8 cellular contexts compared by ENCODE assay signal in the genomic region with DNA sequence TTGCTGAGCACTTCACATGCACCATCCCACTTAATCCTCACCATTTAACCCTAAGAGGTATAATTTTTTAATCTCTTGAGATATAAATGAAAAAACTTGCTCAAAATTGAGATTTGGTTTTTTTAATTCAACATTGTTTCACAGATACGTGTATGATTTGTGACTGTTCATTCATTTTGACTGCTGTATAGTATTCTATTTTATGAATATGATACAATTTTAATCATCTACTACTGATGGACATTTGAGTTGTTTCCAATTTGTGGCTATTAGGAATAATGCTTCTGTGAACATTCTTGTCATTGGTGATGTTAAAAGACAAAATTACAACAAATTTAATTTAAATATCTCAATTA. TPM values are rescaled to one million over a fixed set of nuclear protein-coding genes. Genes with fewer than 3 reads are reported as not detected.
DNase-seq lines count a peak whose midpoint lies in the region; ATAC-seq and TF ChIP-seq lines count a peak whose summit lies in the region.

No MANE protein-coding gene starts in this region.

- peaks cover 19% of the 10 kb centered on the region for H3K36me3 Mint-ChIP-seq in CD8-positive, alpha-beta T cell

- H3K4me1 Mint-ChIP-seq in CD8-positive, alpha-beta T cell (ENCODE audit: low read depth), result peaks cover 38% of the 10 kb centered on the region

- WGBS in neuronal stem cell (ENCODE audit: extremely low coverage in 2 of 2, insufficient read length in 2 of 2, insufficient replicate concordance in 1 of 2), 2 donors, result no CpG with 5 or more reads among the region's 1 CpG

- H3K9ac ChIP-seq in MM.1S (ENCODE audit: low read length), result no peak overlapping the region
- H3K9ac ChIP-seq in neuronal stem cell (ENCODE audit: low read depth, low read length, poor library complexity), result no peak overlapping the region

- CTCF ChIA-PET in CD8-positive, alpha-beta T cell (lab: Charles Lee), result no interaction called here

- H3K27me3 ChIP-seq in CD8-positive, alpha-beta T cell (ENCODE audit: insufficient read depth, low read length), result no peaks in the 10 kb centered on the region
- H3K27me3 ChIP-seq in MM.1S (replicated peaks; ENCODE audit: insufficient read depth, low read length) (no peaks in the 10 kb centered on the region), neuronal stem cell (ENCODE audit: control insufficient read depth in 3 of 3, insufficient read depth in 3 of 3, low read depth in 1 of 3, low read length in 3 of 3) (no peaks in the 10 kb centered on the region), Peyer's patch (no peaks in the 10 kb centered on the region)
- no peaks in the 10 kb centered on the region for H3K27me3 ChIP-seq in effector memory CD4-positive, alpha-beta T cell (replicated peaks; ENCODE audit: control insufficient read depth, insufficient read depth, low read length, poor library complexity, severe bottlenecking)

- H2AK5ac ChIP-seq in neuronal stem cell (ENCODE audit: low read depth, low read length), result no peak overlapping the region

- H3K4me2 ChIP-seq in MM.1S (ENCODE audit: low read depth, low read length) (peak overlapping the region; percentile 70; the same call in 1 of the 2 replicates), neuronal stem cell (ENCODE audit: insufficient read depth, low read length, poor library complexity, severe bottlenecking) (no peak overlapping the region)

- no peaks in the 10 kb centered on the region for H3K36me3 ChIP-seq in CD8-positive, alpha-beta T cell (ENCODE audit: insufficient read depth, low read length)
- H3K36me3 ChIP-seq in MM.1S (replicated peaks; ENCODE audit: insufficient read depth, low read length), result no peaks in the 10 kb centered on the region
- no peaks in the 10 kb centered on the region for H3K36me3 ChIP-seq in effector memory CD4-positive, alpha-beta T cell (ENCODE audit: control insufficient read depth, insufficient read depth, low read length)
- H3K36me3 ChIP-seq in neuronal stem cell (replicated peaks in 1 of 2; ENCODE audit: control insufficient read depth in 2 of 2, insufficient read depth in 2 of 2, low read length in 2 of 2), result peaks cover 0 to 17% of the 10 kb centered on the region in 2 donors
- H3K36me3 ChIP-seq in Peyer's patch, result no peaks in the 10 kb centered on the region

- intact Hi-C loops in CD8-positive, alpha-beta T cell (cut with DNase I, micrococcal nuclease), result loop anchor here (1.0 to 5.0 kb wide), 7 partner anchors 47 to 900 kb away; partner anchors contain the start of genes AGO3 (in 2 of the 2), AGO1 (in 1 of the 2), KIAA0319L (in 1 of the 2) and NCDN (in 1 of the 2)

- no peak overlapping the region for H2BK15ac ChIP-seq in neuronal stem cell (ENCODE audit: low read length)

- no peak for ATAC-seq in CD8-positive, alpha-beta T cell

- H2AFZ ChIP-seq in MM.1S (ENCODE audit: low read length), result peak overlapping the region; percentile 99
- peak overlapping the region; percentile 50 for H2AFZ ChIP-seq in neuronal stem cell (ENCODE audit: low read length)

- no peaks in the 10 kb centered on the region for H3K9me3 ChIP-seq in CD8-positive, alpha-beta T cell (ENCODE audit: low read length)
- H3K9me3 ChIP-seq in MM.1S (replicated peaks; ENCODE audit: insufficient read depth, low read length), result no peaks in the 10 kb centered on the region
- H3K9me3 ChIP-seq in effector memory CD4-positive, alpha-beta T cell (ENCODE audit: control insufficient read depth, low read length), result no peaks in the 10 kb centered on the region
- peaks cover 4 to 14% of the 10 kb centered on the region in 2 donors for H3K9me3 ChIP-seq in neuronal stem cell (replicated peaks in 1 of 2; ENCODE audit: control insufficient read depth in 2 of 2, insufficient read depth in 1 of 2, low read depth in 1 of 2, low read length in 2 of 2)
- no peaks in the 10 kb centered on the region for H3K9me3 ChIP-seq in Peyer's patch

- H3K14ac ChIP-seq in neuronal stem cell (ENCODE audit: low read length), result no peak overlapping the region

- no peak overlapping the region for H3K4ac ChIP-seq in neuronal stem cell (ENCODE audit: low read length)

- no peak overlapping the region for H3K4me3 ChIP-seq in CD8-positive, alpha-beta T cell (ENCODE audit: low read depth, low read length)
- peak overlapping the region; percentile 99 for H3K4me3 ChIP-seq in MM.1S (ENCODE audit: low read length)
- H3K4me3 ChIP-seq in effector memory CD4-positive, alpha-beta T cell (ENCODE audit: insufficient read depth, low read depth, low read length, poor library complexity, severe bottlenecking), result peak overlapping the region; percentile 74
- peak overlapping the region in 1 of 2 donors; percentile 73 for H3K4me3 ChIP-seq in neuronal stem cell (ENCODE audit: low read length in 2 of 2)
- peak overlapping the region in 1 of 4 donors; percentile 75 for H3K4me3 ChIP-seq in Peyer's patch

- H3K23ac ChIP-seq in neuronal stem cell (ENCODE audit: low read depth, low read length, poor library complexity), result no peak overlapping the region

- peaks cover 5% of the 10 kb centered on the region for H3F3A ChIP-seq in MM.1S (ENCODE audit: insufficient read depth, low read length)

- no peak overlapping the region for H3K27ac ChIP-seq in CD8-positive, alpha-beta T cell (ENCODE audit: low read depth, low read length)
- H3K27ac ChIP-seq in MM.1S (ENCODE audit: low read length) (no peak overlapping the region), neuronal stem cell (replicated peaks; ENCODE audit: low read length) (no peak overlapping the region), Peyer's patch (peak overlapping the region in 1 of 4 donors; percentile 93)
- no peak overlapping the region for H3K27ac ChIP-seq in effector memory CD4-positive, alpha-beta T cell (ENCODE audit: insufficient read depth, low read length, poor library complexity, severe bottlenecking)

- H2BK120ac ChIP-seq in neuronal stem cell (ENCODE audit: low read depth, low read length), result no peak overlapping the region

- no peaks in the 10 kb centered on the region for H3K9me2 ChIP-seq in MM.1S (replicated peaks; ENCODE audit: insufficient read depth, low read length)

- no peak for DNase-seq in CD8-positive, alpha-beta T cell
- DNase-seq in MM.1S (no peak), neuronal stem cell (ENCODE audit: low spot score) (no peak), Peyer's patch (no peak), NCI-H510A treated with DMSO at 0.1 percent for 48 hours (lab: John Stamatoyannopoulos, UW) (no peak), anterior cingulate cortex (lab: John Stamatoyannopoulos, UW) (no peak), NCI-H2227 (lab: John Stamatoyannopoulos, UW; ENCODE audit: unreplicated experiment) (no peak)
- no peak for DNase-seq in effector memory CD4-positive, alpha-beta T cell

- H3K18ac ChIP-seq in neuronal stem cell (ENCODE audit: low read length), result no peak overlapping the region

- no peaks in the 10 kb centered on the region for H3K27me3 Mint-ChIP-seq in CD8-positive, alpha-beta T cell (ENCODE audit: low read depth)

- H4K20me1 ChIP-seq in MM.1S (ENCODE audit: insufficient read depth, low read length), result no peaks in the 10 kb centered on the region

- no peak overlapping the region for H3K27ac Mint-ChIP-seq in CD8-positive, alpha-beta T cell

- peak overlapping the region; percentile 99 for H3K4me3 Mint-ChIP-seq in CD8-positive, alpha-beta T cell

- no peak overlapping the region for H4K91ac ChIP-seq in neuronal stem cell (ENCODE audit: low read depth, low read length, poor library complexity)

- peaks cover 26% of the 10 kb centered on the region for H3K79me2 ChIP-seq in MM.1S (ENCODE audit: low read length)

- peaks cover 25% of the 10 kb centered on the region for H3K4me1 ChIP-seq in CD8-positive, alpha-beta T cell (ENCODE audit: insufficient read depth, low read length)
- no peaks in the 10 kb centered on the region; the same call in 1 of the 2 replicates for H3K4me1 ChIP-seq in MM.1S (ENCODE audit: low read length)
- H3K4me1 ChIP-seq in effector memory CD4-positive, alpha-beta T cell (ENCODE audit: control insufficient read depth, insufficient read depth, low read length, poor library complexity, severe bottlenecking), result peaks cover 7% of the 10 kb centered on the region
- no peaks in the 10 kb centered on the region for H3K4me1 ChIP-seq in neuronal stem cell (ENCODE audit: control insufficient read depth in 2 of 2, insufficient read depth in 1 of 2, low read depth in 1 of 2, low read length in 2 of 2)
- H3K4me1 ChIP-seq in Peyer's patch, result peaks cover 0 to 12% (median 5%) of the 10 kb centered on the region in 4 donors

- no peak overlapping the region for H2BK5ac ChIP-seq in neuronal stem cell (ENCODE audit: low read length)

- H2BK12ac ChIP-seq in neuronal stem cell (ENCODE audit: low read length), result no peak overlapping the region

- no peak for TF ChIP-seq POLR2A in Peyer's patch (IDR thresholded peaks at IDR 0.05)

- no peak overlapping the region for H4K8ac ChIP-seq in neuronal stem cell (ENCODE audit: low read depth, low read length)

- H3K79me1 ChIP-seq in neuronal stem cell (ENCODE audit: low read depth, low read length), result no peaks in the 10 kb centered on the region

- POLR2A ChIA-PET in CD8-positive, alpha-beta T cell (lab: Charles Lee), result interaction anchor here (0.6 to 3.1 kb wide), 4 partner anchors 47 to 495 kb away, joined by 3 to 12 read pairs (median 4); partner anchors contain the start of genes TMEM35B and ZMYM1

- peaks cover 9% of the 10 kb centered on the region for H3K9me3 Mint-ChIP-seq in CD8-positive, alpha-beta T cell

- no peak for TF ChIP-seq CTCF in CD8-positive, alpha-beta T cell (IDR thresholded peaks at IDR 0.05)
- TF ChIP-seq CTCF in MM.1S (IDR thresholded peaks at IDR 0.05; ENCODE audit: low read length) (no peak), Peyer's patch (IDR thresholded peaks at IDR 0.05) (no peak)

RNA-seq across cellular contexts. Expression of gene ZMYM6, which starts 0.6 kb away (rescaled TPM):
- total RNA-seq in CD8-positive, alpha-beta T cell, result 10 to 100 TPM; 24.8 to 27.9 TPM
- 9.3 TPM for polyA plus RNA-seq in neuronal stem cell (2013, experiment 1 of 2)
- polyA plus RNA-seq in neuronal stem cell (2013, experiment 2 of 2), result 7.7 TPM
- total RNA-seq in Peyer's patch, result 10 to 100 TPM; 23.1 to 36.9 (median 31.1) TPM

RNA-seq across cellular contexts. Expression of gene ZMYM1, which starts 46.8 kb away (rescaled TPM):
- 1 to 10 TPM; 3.7 to 6.0 TPM for total RNA-seq in CD8-positive, alpha-beta T cell
- polyA plus RNA-seq in neuronal stem cell (2013, experiment 1 of 2), result 17.2 TPM
- polyA plus RNA-seq in neuronal stem cell (2013, experiment 2 of 2), result 18.5 TPM
- total RNA-seq in Peyer's patch, result 10 to 100 TPM in 3 of 4 donors, 1 to 10 TPM in 1; 9.6 to 44.6 (median 13.1) TPM

RNA-seq across cellular contexts. Expression of gene TMEM35B, which starts 47.2 kb away (rescaled TPM):
- total RNA-seq in CD8-positive, alpha-beta T cell, result 1 to 10 TPM; 1.0 to 2.6 TPM
- polyA plus RNA-seq in neuronal stem cell (2013, experiment 1 of 2), result 18.0 TPM
- 17.5 TPM for polyA plus RNA-seq in neuronal stem cell (2013, experiment 2 of 2)
- total RNA-seq in Peyer's patch, result 10 to 100 TPM in 3 of 4 donors, 1 to 10 TPM in 1; 7.4 to 22.8 (median 14.7) TPM
